21 cellular contexts compared by ENCODE assay signal in the genomic region with DNA sequence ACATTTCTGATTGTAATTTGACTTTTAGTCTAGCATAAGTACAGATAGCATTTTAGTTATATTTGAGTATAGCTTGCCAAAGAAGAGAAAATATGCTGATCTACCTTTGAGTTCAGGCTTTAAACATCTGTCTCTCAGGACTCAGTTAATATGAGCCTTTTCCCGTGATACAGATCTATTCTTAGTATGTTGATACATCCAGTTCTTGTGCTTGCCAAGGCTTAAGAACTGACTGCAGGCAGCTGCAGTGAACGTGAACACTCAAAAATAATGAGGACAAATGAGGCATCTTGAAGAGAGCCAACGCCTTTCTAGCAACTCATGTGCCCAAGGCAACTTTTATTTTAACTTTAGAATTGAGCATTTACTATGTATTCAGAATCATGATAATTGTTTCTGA.
"Had no signal": no experiment of that assay in that cellular context is flagged by ENCODE, and none has a peak within 500 bp of the region (broad histone marks: within the 10 kb centered on the region; RNA-seq: fewer than 3 reads in every experiment).

No MANE protein-coding gene starts in this region.

- H3K27me3 ChIP-seq: colonic mucosa, esophagus muscularis mucosa, heart left ventricle, neutrophil, ovary, suprapubic skin, tibial nerve had no signal

- H3K27ac ChIP-seq: colonic mucosa, esophagus muscularis mucosa, heart left ventricle, neutrophil, ovary, suprapubic skin, tibial nerve had no signal

- H3K4me3 ChIP-seq: colonic mucosa, esophagus muscularis mucosa, heart left ventricle, ovary, suprapubic skin, tibial nerve had no signal

- H3K36me3 ChIP-seq: colonic mucosa, esophagus muscularis mucosa, heart left ventricle, neutrophil, ovary, suprapubic skin, tibial nerve had no signal

- ATAC-seq: activated T-cell treated with anti-CD3 and anti-CD28 coated beads, Interleukin-2, amount 50 U/mL, for 4 hours; heart left ventricle; right cardiac atrium; stimulated activated effector memory CD8-positive, alpha-beta T cell treated with anti-CD3 and anti-CD28 coated beads, Interleukin-12 subunit alpha, Interleukin-12 subunit beta, amount 100 ng/mL, for 72 hours; stimulated activated naive CD8-positive, alpha-beta T cell treated with anti-CD3 and anti-CD28 coated beads, Interleukin-15, amount 100 ng/mL, for 72 hours; WTC11 had no signal

- DNase-seq: activated CD8-positive, alpha-beta memory T cell treated with anti-CD3 and anti-CD28 coated beads for 24 hours; activated CD8-positive, alpha-beta memory T cell treated with anti-CD3 and anti-CD28 coated beads, Interleukin-2, amount 50 U/mL, for 4 hours; activated naive CD4-positive, alpha-beta T cell treated with Interleukin-2 at 50 U/mL for 16 hours; activated naive CD8-positive, alpha-beta T cell treated with anti-CD3 and anti-CD28 coated beads for 36 hours; activated T-cell treated with anti-CD3 and anti-CD28 coated beads, Interleukin-2, amount 50 U/mL, for 4 hours; amniotic stem cell; colonic mucosa; heart left ventricle; islet precursor cell; left cardiac atrium; ovary; right cardiac atrium; stimulated activated CD4-positive, alpha-beta T cell treated with anti-CD3 and anti-CD28 coated beads, Interleukin-2, amount 100 ng/mL, for 24 hours; stimulated activated naive CD8-positive, alpha-beta T cell treated with anti-CD3 and anti-CD28 coated beads, Interleukin-15, amount 100 ng/mL, for 72 hours; T-helper 9 cell had no signal

- H3K4me1 ChIP-seq: colonic mucosa, heart left ventricle, suprapubic skin had no signal

- H3K9me3 ChIP-seq: colonic mucosa, esophagus muscularis mucosa, heart left ventricle, neutrophil, ovary, suprapubic skin, tibial nerve had no signal
